In genomic region chr10:107443817-107444216, GRCh38 we compare ENCODE assay signal across 13 cellular contexts.
A peak's percentile ranks its signal among the peaks of the same experiment; 100 is the strongest.
DNase-seq lines count a peak whose midpoint lies in the region; ATAC-seq and TF ChIP-seq lines count a peak whose summit lies in the region.
"Had no signal": no experiment of that assay in that cellular context is flagged by ENCODE, and none has a peak within 500 bp of the region (broad histone marks: within the 10 kb centered on the region; RNA-seq: fewer than 3 reads in every experiment).

No MANE protein-coding gene starts in this region.

- H4K20me1 ChIP-seq in IMR-90 (ENCODE audit: insufficient read depth, low read length): no peaks in the 10 kb centered on the region

- H3K79me1 ChIP-seq in IMR-90 (ENCODE audit: low read depth in 1 of 2, low read length in 2 of 2): no peaks in the 10 kb centered on the region

- H3K56ac ChIP-seq in IMR-90 (ENCODE audit: extremely low read depth, insufficient read depth, low read length): no peak overlapping the region

- in situ Hi-C loops in IMR-90 (cut with MboI; ENCODE audit: low sequenced_read_pairs): no loop called here

- H4K91ac ChIP-seq in IMR-90 (ENCODE audit: insufficient read depth, low read depth, low read length): no peak overlapping the region

- no peaks in the 10 kb centered on the region for H3K9me1 ChIP-seq in IMR-90 (ENCODE audit: insufficient read depth, low read length)

- H3K36me3 ChIP-seq in IMR-90 (ENCODE audit: control insufficient read depth, insufficient read depth, low read length): no peaks in the 10 kb centered on the region
- H3K36me3 ChIP-seq: BE2C had no signal

- H3K4me3 Mint-ChIP-seq in nephron progenitor cell: no peak overlapping the region
- H3K4me3 Mint-ChIP-seq: CD4-positive, alpha-beta T cell; H9 had no signal

- DNase-seq in IMR-90: no peak
- DNase-seq in nephron progenitor cell: no peak
- DNase-seq in CD1c-positive myeloid dendritic cell (ENCODE audit: extremely low spot score): no peak
- DNase-seq: ACHN; BE2C; C1 segment of cervical spinal cord; CD4-positive, alpha-beta T cell; DMS79 treated with DMSO at 0.1 percent for 48 hours; GF-D8; H9 had no signal

- dilution Hi-C loops in IMR-90 (cut with HindIII; ENCODE audit: low sequenced_read_pairs, unreplicated experiment): no loop called here

- no peak overlapping the region for H3K14ac ChIP-seq in IMR-90 (replicated peaks; ENCODE audit: low read depth, low read length)

- H2BK5ac ChIP-seq in IMR-90 (ENCODE audit: low read depth, low read length, poor library complexity, severe bottlenecking): no peak overlapping the region

- no peak overlapping the region for H3K9ac ChIP-seq in IMR-90 (ENCODE audit: low read depth, low read length)

- no peak overlapping the region for H2AK9ac ChIP-seq in IMR-90 (replicated peaks; ENCODE audit: low read depth, low read length, poor library complexity)

- peaks cover 3% of the 10 kb centered on the region; the same call in 1 of the 2 replicates for H3K9me3 ChIP-seq in IMR-90 (ENCODE audit: control insufficient read depth, insufficient read depth, low read length)
- H3K9me3 ChIP-seq: BE2C had no signal

- no peak overlapping the region for H3K4me2 ChIP-seq in IMR-90 (ENCODE audit: low read depth, low read length)

- CTCF ChIA-PET in IMR-90 (lab: Yijun Ruan, JAX): no interaction called here

- no peak for TF ChIP-seq POLR2A in IMR-90 (IDR thresholded peaks at IDR 0.05; ENCODE audit: low read depth, low read length)

- no peak for TF ChIP-seq RAD21 in IMR-90 (IDR thresholded peaks at IDR 0.05; ENCODE audit: low read length)

- ATAC-seq in GM19351 (IDR thresholded peaks at IDR 0.05; ENCODE audit: unreplicated experiment) (peak; percentile 23), IMR-90 (ENCODE audit: low read depth) (0 out of 2 replicates have a peak, but pooled peaks have one; percentile 24), GM18502 (IDR thresholded peaks at IDR 0.05; ENCODE audit: poor library complexity, unreplicated experiment) (no peak), HG03045 (IDR thresholded peaks at IDR 0.05; ENCODE audit: unreplicated experiment) (no peak)

- no TSS peak for BruUV-seq in IMR-90 (replicated peaks; lab: Mats Ljungman, UMichigan)

- H3K18ac ChIP-seq in IMR-90 (ENCODE audit: low read depth, low read length): no peak overlapping the region

- no peak overlapping the region for H2BK20ac ChIP-seq in IMR-90 (ENCODE audit: low read depth, low read length)

- no peak overlapping the region for H2BK120ac ChIP-seq in IMR-90 (ENCODE audit: low read depth, low read length)

- no peaks in the 10 kb centered on the region for H3K9me3 Mint-ChIP-seq in nephron progenitor cell
- H3K9me3 Mint-ChIP-seq: H9 had no signal

- no CpG with 5 or more reads among the region's 1 CpG for WGBS in IMR-90 (ENCODE audit: extremely low coverage in 2 of 2, insufficient read length in 1 of 2), 2 experiments

- H2AK5ac ChIP-seq in IMR-90 (ENCODE audit: low read depth, low read length): no peak overlapping the region

- H3K4me1 Mint-ChIP-seq in nephron progenitor cell: peaks cover 5% of the 10 kb centered on the region
- H3K4me1 Mint-ChIP-seq: H9 had no signal

- no peaks in the 10 kb centered on the region for H3K27me3 Mint-ChIP-seq in nephron progenitor cell (ENCODE audit: low read depth, poor library complexity)
- H3K27me3 Mint-ChIP-seq: CD4-positive, alpha-beta T cell had no signal

- H4K5ac ChIP-seq in IMR-90 (ENCODE audit: low read depth, low read length): no peak overlapping the region

- intact Hi-C loops in IMR-90 (cut with micrococcal nuclease): no loop called here

- H3K27me3 ChIP-seq in IMR-90 (ENCODE audit: control insufficient read depth, insufficient read depth, low read length): no peaks in the 10 kb centered on the region
- H3K27me3 ChIP-seq: BE2C had no signal

- H4K8ac ChIP-seq in IMR-90 (ENCODE audit: low read depth in 2 of 2, low read length in 2 of 2): no peak overlapping the region

- H3K23ac ChIP-seq in IMR-90 (ENCODE audit: low read depth, low read length): no peak overlapping the region

- POLR2A ChIA-PET in IMR-90 (lab: Charles Lee; ENCODE audit: unreplicated experiment): no interaction called here

- H3K27ac ChIP-seq in IMR-90 (ENCODE audit: insufficient read depth, low read length): no peak overlapping the region

- TF ChIP-seq CTCF in IMR-90 (conservative IDR thresholded peaks at IDR 0.05; ENCODE audit: low read depth, low read length) (no peak), nephron progenitor cell (IDR thresholded peaks at IDR 0.05) (no peak)

- no peak overlapping the region for H3K4me3 ChIP-seq in IMR-90 (ENCODE audit: insufficient read depth, low read depth, low read length)

- no peak overlapping the region for H3K4ac ChIP-seq in IMR-90 (ENCODE audit: low read depth, low read length)

- no peak overlapping the region for H2AFZ ChIP-seq in IMR-90 (replicated peaks; ENCODE audit: low read length, poor library complexity)

- H3K27ac Mint-ChIP-seq in nephron progenitor cell: peak overlapping the region; percentile 44
- H3K27ac Mint-ChIP-seq: CD4-positive, alpha-beta T cell; H9 had no signal

- no peaks in the 10 kb centered on the region for H3K4me1 ChIP-seq in IMR-90 (ENCODE audit: control insufficient read depth, insufficient read depth, low read length)
- H3K4me1 ChIP-seq: BE2C had no signal

- no peaks in the 10 kb centered on the region for H3K36me3 Mint-ChIP-seq in nephron progenitor cell (ENCODE audit: low read depth)

- no peak overlapping the region for H2BK15ac ChIP-seq in IMR-90 (ENCODE audit: low read depth, low read length)

TF ChIP-seq in IMR-90, 13 proteins besides CTCF, POLR2A, EP300 and RAD21:
- TF ChIP-seq CHD1 (IDR thresholded peaks at IDR 0.05; ENCODE audit: low read depth, low read length): no peak
- no peak for TF ChIP-seq CEBPB (IDR thresholded peaks at IDR 0.05; ENCODE audit: low read depth, low read length)
- TF ChIP-seq MXI1 (IDR thresholded peaks at IDR 0.05; ENCODE audit: borderline replicate concordance, low read depth, low read length): no peak
- TF ChIP-seq SMC3 (IDR thresholded peaks at IDR 0.05; ENCODE audit: low read depth, low read length): no peak
- no peak for TF ChIP-seq BHLHE40 (IDR thresholded peaks at IDR 0.05; ENCODE audit: low read depth, low read length)
- TF ChIP-seq MAZ (IDR thresholded peaks at IDR 0.05; ENCODE audit: borderline replicate concordance, low read depth, low read length): no peak
TF ChIP-seq in IMR-90: peak in this region for 0.

Comparison
In these comparisons a context has a peak if more than half of its experiments do, and no peak if none do; other contexts are left out.
1. ATAC-seq: peak in GM19351 (single experiment) and IMR-90 (single experiment); none in GM18502 (single experiment) and HG03045 (single experiment).